In the genomic region with DNA sequence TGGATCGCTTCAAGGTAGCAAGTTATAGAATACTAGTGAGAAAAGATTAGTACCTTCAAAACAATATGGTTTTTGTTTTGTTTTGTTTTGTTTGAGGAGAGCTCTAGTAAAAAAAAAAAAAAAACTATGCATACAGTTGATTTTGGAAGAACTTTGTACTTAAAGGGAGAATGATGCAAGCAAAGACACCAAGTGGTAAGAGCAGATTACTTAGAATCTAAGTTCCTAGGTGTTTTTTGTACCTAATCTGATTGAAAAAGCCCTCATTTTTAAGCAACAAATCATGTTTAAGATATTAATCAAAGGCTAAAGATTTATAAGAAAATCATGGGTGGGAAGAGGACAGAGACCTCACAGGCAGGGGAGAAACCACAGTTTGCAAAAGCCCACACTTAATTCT, we compare ENCODE assay signal across 1 cellular context.
TF ChIP-seq lines count a peak whose summit lies in the region.

No MANE protein-coding gene starts in this region.

TF ChIP-seq in HepG2, 621 proteins besides CTCF, POLR2A, EP300 and RAD21 (continued from another document and continues in another):
- TF ChIP-seq CEBPB (IDR thresholded peaks at IDR 0.05; ENCODE audit: borderline replicate concordance, low read depth, low read length) (peak; percentile 74), POLR2AphosphoS5 (IDR thresholded peaks at IDR 0.05; ENCODE audit: low read depth, low read length) (no peak), MIER3 (CRISPR knock-in tag; IDR thresholded peaks at IDR 0.05; ENCODE audit: borderline replicate concordance) (no peak), ZNF326 (CRISPR knock-in tag; IDR thresholded peaks at IDR 0.05; ENCODE audit: borderline replicate concordance) (no peak), SP5 (CRISPR knock-in tag; IDR thresholded peaks at IDR 0.05; ENCODE audit: borderline replicate concordance, low read depth) (no peak), HCFC1 (IDR thresholded peaks at IDR 0.05; ENCODE audit: low read depth, low read length) (no peak), HDAC6 (IDR thresholded peaks at IDR 0.05; ENCODE audit: low read depth, low read length) (no peak), ZNF160 (CRISPR knock-in tag; IDR thresholded peaks at IDR 0.05) (no peak), CHD4 (IDR thresholded peaks at IDR 0.05; ENCODE audit: borderline replicate concordance, low read length) (peak; percentile 79; the same call in 1 of the 2 replicates), THAP11 (CRISPR knock-in tag; IDR thresholded peaks at IDR 0.05) (no peak), ZNF101 (CRISPR knock-in tag; IDR thresholded peaks at IDR 0.05; ENCODE audit: borderline replicate concordance, low read depth) (no peak), ZNF891 (CRISPR knock-in tag; IDR thresholded peaks at IDR 0.05) (no peak), TSC22D2 (CRISPR knock-in tag; IDR thresholded peaks at IDR 0.05; ENCODE audit: borderline replicate concordance) (no peak), ASH2L (IDR thresholded peaks at IDR 0.05; ENCODE audit: insufficient read length, low read depth, low read length) (peak; percentile 90), FOXA3 (CRISPR knock-in tag; IDR thresholded peaks at IDR 0.05) (peak; percentile 45; the same call in 1 of the 2 replicates), ZNF335 (CRISPR knock-in tag; IDR thresholded peaks at IDR 0.05) (no peak), POGZ (CRISPR knock-in tag; IDR thresholded peaks at IDR 0.05) (peak; percentile 19; the same call in 1 of the 2 replicates), FIP1L1 (IDR thresholded peaks at IDR 0.05; ENCODE audit: borderline replicate concordance, insufficient read depth, low read depth, low read length) (no peak), NFATC3 (CRISPR knock-in tag; IDR thresholded peaks at IDR 0.05) (no peak), ESRRA (CRISPR knock-in tag; IDR thresholded peaks at IDR 0.05; ENCODE audit: low read depth) (no peak), GTF2F1 (IDR thresholded peaks at IDR 0.05; ENCODE audit: low read length) (no peak), ZNF232 (CRISPR knock-in tag; IDR thresholded peaks at IDR 0.05; ENCODE audit: borderline replicate concordance) (no peak), ZNF761 (CRISPR knock-in tag; conservative IDR thresholded peaks at IDR 0.05) (no peak), PPARG (CRISPR knock-in tag; conservative IDR thresholded peaks at IDR 0.05) (0 out of 2 replicates have a peak, but pooled peaks have one; percentile 20), ZNF556 (CRISPR knock-in tag; IDR thresholded peaks at IDR 0.05; ENCODE audit: borderline replicate concordance) (no peak), MXI1 (IDR thresholded peaks at IDR 0.05; ENCODE audit: borderline replicate concordance, low read depth, low read length) (no peak), NR2C2 (CRISPR knock-in tag; IDR thresholded peaks at IDR 0.05; ENCODE audit: borderline replicate concordance) (no peak), ZNF816 (CRISPR knock-in tag; IDR thresholded peaks at IDR 0.05; ENCODE audit: borderline replicate concordance) (no peak; the same call in 1 of the 2 replicates), AKAP8 (CRISPR knock-in tag; IDR thresholded peaks at IDR 0.05) (no peak), AHR (CRISPR knock-in tag; IDR thresholded peaks at IDR 0.05) (no peak), SUZ12 (IDR thresholded peaks at IDR 0.05; ENCODE audit: low read depth, low read length) (no peak), RBFOX2 (IDR thresholded peaks at IDR 0.05; ENCODE audit: low read depth, low read length) (no peak), SOX13 (IDR thresholded peaks at IDR 0.05) (no peak), SOX13 (CRISPR knock-in tag; conservative IDR thresholded peaks at IDR 0.05 in 1 of 2, IDR thresholded peaks at IDR 0.05 in 1 of 2) (peak in 1 of 2 experiments; percentile 83; a peak in 2 of 4 replicates)
- TF ChIP-seq, protein P1, sequence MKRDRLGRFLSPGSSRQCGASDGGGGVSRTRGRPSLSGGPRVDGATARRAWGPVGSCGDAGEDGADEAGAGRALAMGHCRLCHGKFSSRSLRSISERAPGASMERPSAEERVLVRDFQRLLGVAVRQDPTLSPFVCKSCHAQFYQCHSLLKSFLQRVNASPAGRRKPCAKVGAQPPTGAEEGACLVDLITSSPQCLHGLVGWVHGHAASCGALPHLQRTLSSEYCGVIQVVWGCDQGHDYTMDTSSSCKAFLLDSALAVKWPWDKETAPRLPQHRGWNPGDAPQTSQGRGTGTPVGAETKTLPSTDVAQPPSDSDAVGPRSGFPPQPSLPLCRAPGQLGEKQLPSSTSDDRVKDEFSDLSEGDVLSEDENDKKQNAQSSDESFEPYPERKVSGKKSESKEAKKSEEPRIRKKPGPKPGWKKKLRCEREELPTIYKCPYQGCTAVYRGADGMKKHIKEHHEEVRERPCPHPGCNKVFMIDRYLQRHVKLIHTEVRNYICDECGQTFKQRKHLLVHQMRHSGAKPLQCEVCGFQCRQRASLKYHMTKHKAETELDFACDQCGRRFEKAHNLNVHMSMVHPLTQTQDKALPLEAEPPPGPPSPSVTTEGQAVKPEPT (CRISPR knock-in tag; IDR thresholded peaks at IDR 0.05; ENCODE audit: low read depth) = no peak
- TF ChIP-seq, protein P2, sequence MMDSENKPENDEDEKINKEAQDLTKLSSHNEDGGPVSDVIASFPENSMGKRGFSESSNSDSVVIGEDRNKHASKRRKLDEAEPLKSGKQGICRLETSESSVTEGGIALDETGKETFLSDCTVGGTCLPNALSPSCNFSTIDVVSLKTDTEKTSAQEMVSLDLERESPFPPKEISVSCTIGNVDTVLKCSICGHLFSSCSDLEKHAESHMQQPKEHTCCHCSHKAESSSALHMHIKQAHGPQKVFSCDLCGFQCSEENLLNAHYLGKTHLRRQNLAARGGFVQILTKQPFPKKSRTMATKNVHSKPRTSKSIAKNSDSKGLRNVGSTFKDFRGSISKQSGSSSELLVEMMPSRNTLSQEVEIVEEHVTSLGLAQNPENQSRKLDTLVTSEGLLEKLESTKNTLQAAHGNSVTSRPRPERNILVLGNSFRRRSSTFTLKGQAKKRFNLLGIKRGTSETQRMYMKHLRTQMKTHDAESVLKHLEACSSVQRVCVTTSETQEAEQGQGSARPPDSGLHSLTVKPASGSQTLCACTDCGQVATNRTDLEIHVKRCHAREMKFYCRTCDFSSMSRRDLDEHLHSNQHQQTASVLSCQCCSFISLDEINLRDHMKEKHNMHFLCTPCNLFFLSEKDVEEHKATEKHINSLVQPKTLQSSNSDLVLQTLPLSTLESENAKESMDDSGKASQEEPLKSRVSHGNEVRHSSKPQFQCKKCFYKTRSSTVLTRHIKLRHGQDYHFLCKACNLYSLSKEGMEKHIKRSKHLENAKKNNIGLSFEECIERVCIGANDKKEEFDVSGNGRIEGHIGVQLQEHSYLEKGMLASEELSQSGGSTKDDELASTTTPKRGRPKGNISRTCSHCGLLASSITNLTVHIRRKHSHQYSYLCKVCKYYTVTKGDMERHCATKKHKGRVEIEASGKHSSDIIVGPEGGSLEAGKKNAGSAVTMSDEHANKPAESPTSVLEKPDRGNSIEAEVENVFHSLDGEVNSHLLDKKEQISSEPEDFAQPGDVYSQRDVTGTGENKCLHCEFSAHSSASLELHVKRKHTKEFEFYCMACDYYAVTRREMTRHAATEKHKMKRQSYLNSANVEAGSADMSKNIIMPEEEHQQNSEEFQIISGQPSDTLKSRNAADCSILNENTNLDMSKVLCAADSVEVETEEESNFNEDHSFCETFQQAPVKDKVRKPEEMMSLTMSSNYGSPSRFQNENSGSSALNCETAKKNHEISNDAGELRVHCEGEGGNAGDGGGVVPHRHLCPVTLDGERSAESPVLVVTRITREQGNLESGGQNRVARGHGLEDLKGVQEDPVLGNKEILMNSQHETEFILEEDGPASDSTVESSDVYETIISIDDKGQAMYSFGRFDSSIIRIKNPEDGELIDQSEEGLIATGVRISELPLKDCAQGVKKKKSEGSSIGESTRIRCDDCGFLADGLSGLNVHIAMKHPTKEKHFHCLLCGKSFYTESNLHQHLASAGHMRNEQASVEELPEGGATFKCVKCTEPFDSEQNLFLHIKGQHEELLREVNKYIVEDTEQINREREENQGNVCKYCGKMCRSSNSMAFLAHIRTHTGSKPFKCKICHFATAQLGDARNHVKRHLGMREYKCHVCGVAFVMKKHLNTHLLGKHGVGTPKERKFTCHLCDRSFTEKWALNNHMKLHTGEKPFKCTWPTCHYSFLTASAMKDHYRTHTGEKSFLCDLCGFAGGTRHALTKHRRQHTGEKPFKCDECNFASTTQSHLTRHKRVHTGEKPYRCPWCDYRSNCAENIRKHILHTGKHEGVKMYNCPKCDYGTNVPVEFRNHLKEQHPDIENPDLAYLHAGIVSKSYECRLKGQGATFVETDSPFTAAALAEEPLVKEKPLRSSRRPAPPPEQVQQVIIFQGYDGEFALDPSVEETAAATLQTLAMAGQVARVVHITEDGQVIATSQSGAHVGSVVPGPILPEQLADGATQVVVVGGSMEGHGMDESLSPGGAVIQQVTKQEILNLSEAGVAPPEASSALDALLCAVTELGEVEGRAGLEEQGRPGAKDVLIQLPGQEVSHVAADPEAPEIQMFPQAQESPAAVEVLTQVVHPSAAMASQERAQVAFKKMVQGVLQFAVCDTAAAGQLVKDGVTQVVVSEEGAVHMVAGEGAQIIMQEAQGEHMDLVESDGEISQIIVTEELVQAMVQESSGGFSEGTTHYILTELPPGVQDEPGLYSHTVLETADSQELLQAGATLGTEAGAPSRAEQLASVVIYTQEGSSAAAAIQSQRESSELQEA (CRISPR knock-in tag; IDR thresholded peaks at IDR 0.05; ENCODE audit: not compliant biosample characterization) = no peak
- TF ChIP-seq, protein P3, sequence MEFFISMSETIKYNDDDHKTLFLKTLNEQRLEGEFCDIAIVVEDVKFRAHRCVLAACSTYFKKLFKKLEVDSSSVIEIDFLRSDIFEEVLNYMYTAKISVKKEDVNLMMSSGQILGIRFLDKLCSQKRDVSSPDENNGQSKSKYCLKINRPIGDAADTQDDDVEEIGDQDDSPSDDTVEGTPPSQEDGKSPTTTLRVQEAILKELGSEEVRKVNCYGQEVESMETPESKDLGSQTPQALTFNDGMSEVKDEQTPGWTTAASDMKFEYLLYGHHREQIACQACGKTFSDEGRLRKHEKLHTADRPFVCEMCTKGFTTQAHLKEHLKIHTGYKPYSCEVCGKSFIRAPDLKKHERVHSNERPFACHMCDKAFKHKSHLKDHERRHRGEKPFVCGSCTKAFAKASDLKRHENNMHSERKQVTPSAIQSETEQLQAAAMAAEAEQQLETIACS (CRISPR knock-in tag; IDR thresholded peaks at IDR 0.05) = no peak
- TF ChIP-seq, protein P4, sequence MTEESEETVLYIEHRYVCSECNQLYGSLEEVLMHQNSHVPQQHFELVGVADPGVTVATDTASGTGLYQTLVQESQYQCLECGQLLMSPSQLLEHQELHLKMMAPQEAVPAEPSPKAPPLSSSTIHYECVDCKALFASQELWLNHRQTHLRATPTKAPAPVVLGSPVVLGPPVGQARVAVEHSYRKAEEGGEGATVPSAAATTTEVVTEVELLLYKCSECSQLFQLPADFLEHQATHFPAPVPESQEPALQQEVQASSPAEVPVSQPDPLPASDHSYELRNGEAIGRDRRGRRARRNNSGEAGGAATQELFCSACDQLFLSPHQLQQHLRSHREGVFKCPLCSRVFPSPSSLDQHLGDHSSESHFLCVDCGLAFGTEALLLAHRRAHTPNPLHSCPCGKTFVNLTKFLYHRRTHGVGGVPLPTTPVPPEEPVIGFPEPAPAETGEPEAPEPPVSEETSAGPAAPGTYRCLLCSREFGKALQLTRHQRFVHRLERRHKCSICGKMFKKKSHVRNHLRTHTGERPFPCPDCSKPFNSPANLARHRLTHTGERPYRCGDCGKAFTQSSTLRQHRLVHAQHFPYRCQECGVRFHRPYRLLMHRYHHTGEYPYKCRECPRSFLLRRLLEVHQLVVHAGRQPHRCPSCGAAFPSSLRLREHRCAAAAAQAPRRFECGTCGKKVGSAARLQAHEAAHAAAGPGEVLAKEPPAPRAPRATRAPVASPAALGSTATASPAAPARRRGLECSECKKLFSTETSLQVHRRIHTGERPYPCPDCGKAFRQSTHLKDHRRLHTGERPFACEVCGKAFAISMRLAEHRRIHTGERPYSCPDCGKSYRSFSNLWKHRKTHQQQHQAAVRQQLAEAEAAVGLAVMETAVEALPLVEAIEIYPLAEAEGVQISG (CRISPR knock-in tag; IDR thresholded peaks at IDR 0.05) = no peak
- TF ChIP-seq, protein P5, sequence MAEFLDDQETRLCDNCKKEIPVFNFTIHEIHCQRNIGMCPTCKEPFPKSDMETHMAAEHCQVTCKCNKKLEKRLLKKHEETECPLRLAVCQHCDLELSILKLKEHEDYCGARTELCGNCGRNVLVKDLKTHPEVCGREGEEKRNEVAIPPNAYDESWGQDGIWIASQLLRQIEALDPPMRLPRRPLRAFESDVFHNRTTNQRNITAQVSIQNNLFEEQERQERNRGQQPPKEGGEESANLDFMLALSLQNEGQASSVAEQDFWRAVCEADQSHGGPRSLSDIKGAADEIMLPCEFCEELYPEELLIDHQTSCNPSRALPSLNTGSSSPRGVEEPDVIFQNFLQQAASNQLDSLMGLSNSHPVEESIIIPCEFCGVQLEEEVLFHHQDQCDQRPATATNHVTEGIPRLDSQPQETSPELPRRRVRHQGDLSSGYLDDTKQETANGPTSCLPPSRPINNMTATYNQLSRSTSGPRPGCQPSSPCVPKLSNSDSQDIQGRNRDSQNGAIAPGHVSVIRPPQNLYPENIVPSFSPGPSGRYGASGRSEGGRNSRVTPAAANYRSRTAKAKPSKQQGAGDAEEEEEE (CRISPR knock-in tag; IDR thresholded peaks at IDR 0.05; ENCODE audit: borderline replicate concordance) = no peak
- TF ChIP-seq, protein P6, sequence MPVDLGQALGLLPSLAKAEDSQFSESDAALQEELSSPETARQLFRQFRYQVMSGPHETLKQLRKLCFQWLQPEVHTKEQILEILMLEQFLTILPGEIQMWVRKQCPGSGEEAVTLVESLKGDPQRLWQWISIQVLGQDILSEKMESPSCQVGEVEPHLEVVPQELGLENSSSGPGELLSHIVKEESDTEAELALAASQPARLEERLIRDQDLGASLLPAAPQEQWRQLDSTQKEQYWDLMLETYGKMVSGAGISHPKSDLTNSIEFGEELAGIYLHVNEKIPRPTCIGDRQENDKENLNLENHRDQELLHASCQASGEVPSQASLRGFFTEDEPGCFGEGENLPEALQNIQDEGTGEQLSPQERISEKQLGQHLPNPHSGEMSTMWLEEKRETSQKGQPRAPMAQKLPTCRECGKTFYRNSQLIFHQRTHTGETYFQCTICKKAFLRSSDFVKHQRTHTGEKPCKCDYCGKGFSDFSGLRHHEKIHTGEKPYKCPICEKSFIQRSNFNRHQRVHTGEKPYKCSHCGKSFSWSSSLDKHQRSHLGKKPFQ (CRISPR knock-in tag; IDR thresholded peaks at IDR 0.05; ENCODE audit: insufficient replicate concordance) = no peak
- TF ChIP-seq, protein P7, sequence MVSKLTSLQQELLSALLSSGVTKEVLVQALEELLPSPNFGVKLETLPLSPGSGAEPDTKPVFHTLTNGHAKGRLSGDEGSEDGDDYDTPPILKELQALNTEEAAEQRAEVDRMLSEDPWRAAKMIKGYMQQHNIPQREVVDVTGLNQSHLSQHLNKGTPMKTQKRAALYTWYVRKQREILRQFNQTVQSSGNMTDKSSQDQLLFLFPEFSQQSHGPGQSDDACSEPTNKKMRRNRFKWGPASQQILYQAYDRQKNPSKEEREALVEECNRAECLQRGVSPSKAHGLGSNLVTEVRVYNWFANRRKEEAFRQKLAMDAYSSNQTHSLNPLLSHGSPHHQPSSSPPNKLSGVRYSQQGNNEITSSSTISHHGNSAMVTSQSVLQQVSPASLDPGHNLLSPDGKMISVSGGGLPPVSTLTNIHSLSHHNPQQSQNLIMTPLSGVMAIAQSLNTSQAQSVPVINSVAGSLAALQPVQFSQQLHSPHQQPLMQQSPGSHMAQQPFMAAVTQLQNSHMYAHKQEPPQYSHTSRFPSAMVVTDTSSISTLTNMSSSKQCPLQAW (CRISPR knock-in tag; IDR thresholded peaks at IDR 0.05) = no peak
